Comparison of ENCODE assay signal across 8 cellular contexts in genomic region chrX:154002215-154002719, GRCh38. TPM values are rescaled to one million over a fixed set of nuclear protein-coding genes. Genes with fewer than 3 reads are reported as not detected.
DNase-seq lines count a peak whose midpoint lies in the region; ATAC-seq and TF ChIP-seq lines count a peak whose summit lies in the region.

No MANE protein-coding gene starts in this region.

- no peaks in the 10 kb centered on the region for H3K9me3 ChIP-seq in muscle layer of duodenum (ENCODE audit: control insufficient read depth in 1 of 2, low read length in 2 of 2)

- no peak for DNase-seq in activated CD4-positive, CD25-positive, alpha-beta regulatory T cell (lab: John Stamatoyannopoulos, UW)
- DNase-seq in dorsolateral prefrontal cortex = peak in 5 of 10 donors; percentile 38 to 77 (median 60)
- DNase-seq in G401 (ENCODE audit: low spot score) = no peak

- H3K27ac ChIP-seq in dorsolateral prefrontal cortex (peak overlapping the region in 53 of 59 donors; percentile 10 to 86 (median 63)), muscle layer of duodenum (ENCODE audit: low read length) (peak overlapping the region; percentile 8)

- H3K36me3 ChIP-seq in muscle layer of duodenum (ENCODE audit: control insufficient read depth in 1 of 2, insufficient read depth in 2 of 2, low read length in 2 of 2) = no peaks in the 10 kb centered on the region

- peak; percentile 86 to 87 for ATAC-seq in activated CD4-positive, CD25-positive, alpha-beta regulatory T cell treated with anti-CD3 and anti-CD28 coated beads, Interleukin-2, amount 50 U/mL, for 24 hours
- ATAC-seq in SK-N-SH treated with all-trans-retinoic acid at 6 μM for 48 hours (peak; percentile 77), HG02970 (IDR thresholded peaks at IDR 0.05; ENCODE audit: low FRiP score, unreplicated experiment) (no peak)

- H3K4me3 ChIP-seq in dorsolateral prefrontal cortex (peak overlapping the region in 4 of 59 donors; percentile 0 to 24 (median 4)), muscle layer of duodenum (ENCODE audit: low read depth in 1 of 2, low read length in 2 of 2) (no peak overlapping the region)

- intact Hi-C loops in dorsolateral prefrontal cortex (cut with DNase I) = no loop called here

- TF ChIP-seq RAD21 in Ishikawa (IDR thresholded peaks at IDR 0.05; ENCODE audit: low read depth) = no peak

- H3K27me3 ChIP-seq in dorsolateral prefrontal cortex (peaks cover 0 to 74% (median 10%) of the 10 kb centered on the region in 45 donors), muscle layer of duodenum (ENCODE audit: low read depth, low read length) (no peaks in the 10 kb centered on the region)

- TF ChIP-seq EP300 in Ishikawa (IDR thresholded peaks at IDR 0.05; ENCODE audit: borderline replicate concordance) = no peak

- peaks cover 0 to 3% of the 10 kb centered on the region in 2 donors for H3K4me1 ChIP-seq in muscle layer of duodenum (ENCODE audit: control insufficient read depth in 1 of 2, insufficient read depth in 2 of 2, low read length in 2 of 2)

- TF ChIP-seq CTCF in dorsolateral prefrontal cortex (IDR thresholded peaks at IDR 0.05 in 54 of 56, conservative IDR thresholded peaks at IDR 0.05 in 2 of 56; ENCODE audit: low read depth in 1 of 56, partially characterized antibody in 56 of 56) = no peak

- in situ Hi-C loops in G401 (cut with HindIII; ENCODE audit: low sequenced_read_pairs) = no loop called here

TF ChIP-seq in Ishikawa, 13 proteins besides CTCF, POLR2A, EP300 and RAD21:
- no peak for TF ChIP-seq CEBPB (IDR thresholded peaks at IDR 0.05)
- no peak for TF ChIP-seq TEAD4 (IDR thresholded peaks at IDR 0.05)
- TF ChIP-seq YY1 (IDR thresholded peaks at IDR 0.05; ENCODE audit: low read depth) = peak; percentile 65; the same call in 1 of the 2 replicates

TF ChIP-seq in SK-N-SH treated with all-trans-retinoic acid at 6 μM for 48 hours, 23 proteins besides CTCF, POLR2A, EP300 and RAD21:
- no peak for TF ChIP-seq ZNF565 (CRISPR knock-in tag; conservative IDR thresholded peaks at IDR 0.05; ENCODE audit: low read depth)
- 0 out of 2 replicates have a peak, but pooled peaks have one; percentile 52 for TF ChIP-seq SNAI2 (CRISPR knock-in tag; IDR thresholded peaks at IDR 0.05)
- TF ChIP-seq ZC3H10 (CRISPR knock-in tag; IDR thresholded peaks at IDR 0.05) = no peak
- no peak for TF ChIP-seq CSRNP3 (CRISPR knock-in tag; IDR thresholded peaks at IDR 0.05)
- TF ChIP-seq CSDC2 (CRISPR knock-in tag; IDR thresholded peaks at IDR 0.05) = 0 out of 2 replicates have a peak, but pooled peaks have one; percentile 61
- TF ChIP-seq ZFP30 (CRISPR knock-in tag; IDR thresholded peaks at IDR 0.05) = no peak
- no peak for TF ChIP-seq ZNF70 (CRISPR knock-in tag; IDR thresholded peaks at IDR 0.05)

RNA-seq across cellular contexts. Expression of gene IRAK1, which starts 17.4 kb away (rescaled TPM):
- total RNA-seq in dorsolateral prefrontal cortex = 100 to 1,000 TPM in 2 of 120 experiments, 10 to 100 TPM in 118; 27.2 to 130 (median 49.0) TPM
- total RNA-seq in G401 (2014; rRNA removed; shearing (Covaris generic)) = 140 and 144 TPM in 2 replicates

RNA-seq across cellular contexts. Expression of gene TMEM187, which starts 29.7 kb away (rescaled TPM):
- 10 to 100 TPM in 29 of 120 experiments, 1 to 10 TPM in 91; 2.7 to 17.2 (median 8.0) TPM for total RNA-seq in dorsolateral prefrontal cortex
- 1.4 and 7.4 TPM in 2 replicates for total RNA-seq in G401 (2014; rRNA removed; shearing (Covaris generic))

RNA-seq across cellular contexts. Expression of gene HCFC1, which starts 30.6 kb away (rescaled TPM):
- 10 to 100 TPM; 41.2 to 97.5 (median 57.4) TPM for total RNA-seq in dorsolateral prefrontal cortex
- total RNA-seq in G401 (2014; rRNA removed; shearing (Covaris generic)) = 12.4 and 16.1 TPM in 2 replicates

RNA-seq across cellular contexts. Expression of gene RENBP, which starts 57.8 kb away (rescaled TPM):
- total RNA-seq in dorsolateral prefrontal cortex = 10 to 100 TPM in 115 of 120 experiments, 1 to 10 TPM in 5; 8.2 to 34.2 (median 16.9) TPM
- total RNA-seq in G401 (2014; rRNA removed; shearing (Covaris generic)) = 7.1 and 8.4 TPM in 2 replicates
